ENCODE assay signal across 8 cellular contexts in the genomic region with DNA sequence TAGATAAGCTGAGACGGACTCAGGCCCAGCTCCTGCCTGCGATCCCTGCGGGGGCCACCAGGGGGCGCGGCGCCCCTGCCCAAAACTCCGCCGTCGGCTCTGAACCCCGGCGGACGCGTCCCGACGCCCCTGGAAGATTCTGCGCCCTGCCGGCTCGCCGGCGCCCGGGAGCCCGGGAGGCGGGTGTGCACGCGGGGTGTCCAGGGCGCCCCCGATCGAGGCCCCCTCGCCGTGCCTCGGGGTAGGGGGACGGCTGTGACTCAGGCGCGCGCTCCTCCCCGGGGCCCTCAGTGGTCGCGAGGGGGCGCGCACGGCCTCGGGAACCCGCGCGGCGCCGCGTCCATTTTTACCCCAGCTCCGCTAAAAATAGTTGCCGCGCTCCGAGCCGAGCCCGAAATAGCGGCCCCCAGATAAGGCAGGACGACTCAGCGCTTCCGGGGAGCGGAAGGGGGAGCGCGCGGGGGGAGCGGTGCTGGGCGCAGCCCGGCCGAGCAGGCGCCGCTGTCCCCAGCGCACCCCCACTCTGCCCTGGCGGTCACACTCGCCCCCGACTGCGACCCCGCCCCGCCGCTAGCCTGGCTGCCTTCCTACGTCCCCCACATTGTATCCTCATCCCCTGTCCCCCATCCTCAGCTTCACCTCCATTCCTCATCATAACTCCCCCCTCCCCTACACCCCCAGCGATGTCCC. TPM values are rescaled to one million over a fixed set of nuclear protein-coding genes. Genes with fewer than 3 reads are reported as not detected.
A peak's percentile ranks its signal among the peaks of the same experiment; 100 is the strongest.
DNase-seq lines count a peak whose midpoint lies in the region; ATAC-seq, FAIRE-seq and TF ChIP-seq lines count a peak whose summit lies in the region.

No MANE protein-coding gene starts in this region.

- H3K79me2 ChIP-seq in keratinocyte (ENCODE audit: control insufficient read depth, insufficient read depth, low read length), result no peaks in the 10 kb centered on the region

- peaks cover 24% of the 10 kb centered on the region for H3K4me1 ChIP-seq in keratinocyte (ENCODE audit: control insufficient read depth, extremely low read depth, insufficient read depth, low read length)

- dilution Hi-C loops in keratinocyte (cut with MboI; ENCODE audit: extremely low pct_ligation_motif_present, low sequenced_read_pairs), result no loop called here

- peak overlapping the region; percentile 73 for H3K9ac ChIP-seq in keratinocyte (ENCODE audit: control insufficient read depth, extremely low read depth, insufficient read depth, low read length)

- H3K27ac ChIP-seq in caudate nucleus (ENCODE audit: low read depth, low read length) (peak overlapping the region; percentile 97), keratinocyte (ENCODE audit: control insufficient read depth, insufficient read depth, low read length) (peak overlapping the region; percentile 63)

- H3K36me3 ChIP-seq in keratinocyte (ENCODE audit: control insufficient read depth in 2 of 2, extremely low read depth in 1 of 2, insufficient read depth in 2 of 2, low read length in 2 of 2), result no peaks in the 10 kb centered on the region

- peak; percentile 79 for DNase-seq in SIG-M5 treated with dmso at 0.1 percent for 504 hours (lab: John Stamatoyannopoulos, UW; ENCODE audit: unreplicated experiment)
- DNase-seq in SIG-M5 (lab: John Stamatoyannopoulos, UW), result no peak
- DNase-seq in NCI-H2171 (lab: John Stamatoyannopoulos, UW), result peak; percentile 74
- DNase-seq in activated CD4-positive, CD25-positive, alpha-beta regulatory T cell (lab: John Stamatoyannopoulos, UW), result peak; percentile 74 to 80 (median 78)
- peak in 58 of 61 donors; percentile 34 to 98 (median 80) for DNase-seq in caudate nucleus (lab: John Stamatoyannopoulos, UW)
- DNase-seq in keratinocyte (ENCODE audit: low read depth, low spot score), result no peak
- DNase-seq in stimulated activated CD4-positive, alpha-beta T cell treated with anti-CD3 and anti-CD28 coated beads, Interleukin-15, amount 100 ng/mL, for 24 hours, result peak; percentile 86

- H2AFZ ChIP-seq in keratinocyte (ENCODE audit: control insufficient read depth, low read length), result peak overlapping the region; percentile 37

- TF ChIP-seq CTCF in keratinocyte (optimal IDR thresholded peaks at IDR 0.05 in 1 of 3, IDR thresholded peaks at IDR 0.05 in 1 of 3, conservative IDR thresholded peaks at IDR 0.05 in 1 of 3; ENCODE audit: extremely low read depth in 1 of 3, insufficient read depth in 2 of 3, low read length in 3 of 3), result peak; percentile 73 to 94 (median 79)

- no peaks in the 10 kb centered on the region for H3K27me3 ChIP-seq in keratinocyte (ENCODE audit: control insufficient read depth, extremely low read depth, insufficient read depth, low read length)

- no peaks in the 10 kb centered on the region for H3K9me3 ChIP-seq in keratinocyte (ENCODE audit: control insufficient read depth, low read depth, low read length)

- ATAC-seq in HG02852 (IDR thresholded peaks at IDR 0.05; ENCODE audit: unreplicated experiment), result peak; percentile 53

- no peaks in the 10 kb centered on the region for H4K20me1 ChIP-seq in keratinocyte (ENCODE audit: control insufficient read depth, extremely low read depth, insufficient read depth, low read length)

- no peaks in the 10 kb centered on the region for H3K9me1 ChIP-seq in keratinocyte (ENCODE audit: control insufficient read depth, extremely low read depth, insufficient read depth, low read length)

- FAIRE-seq in keratinocyte (lab: Jason Lieb, UNC), result no peak

- peak overlapping the region; percentile 20 to 73 (median 44) for H3K4me3 ChIP-seq in keratinocyte (ENCODE audit: control insufficient read depth in 2 of 3, extremely low read depth in 1 of 3, insufficient read depth in 2 of 3, low read depth in 1 of 3, low read length in 3 of 3)

- H3K4me2 ChIP-seq in keratinocyte (ENCODE audit: control insufficient read depth, extremely low read depth, insufficient read depth, low read depth, low read length), result peak overlapping the region; percentile 64

RNA-seq across cellular contexts. Expression of a gene that starts 16.0 kb away (rescaled TPM):
- 175 to 250 TPM (median 208 TPM) in 3 replicates for polyA plus RNA-seq in keratinocyte
- polyA plus RNA-seq in keratinocyte (2011; ENCODE audit: low read depth), result 82.8 TPM
- polyA plus RNA-seq in keratinocyte (2011; cell fraction: cytosol; rRNA removed), result 164 and 279 TPM in 2 replicates
- polyA plus RNA-seq in keratinocyte (2011; cell fraction: nucleus; rRNA removed), result 216 and 294 TPM in 2 replicates
- 116 and 285 TPM in 2 replicates for polyA plus RNA-seq in keratinocyte (2012; ENCODE audit: low replicate concordance)
- 165 to 373 TPM (median 217 TPM) in 3 replicates for polyA minus RNA-seq in keratinocyte
- 284 TPM for polyA minus RNA-seq in keratinocyte (2011; cell fraction: cytosol; rRNA and poly(A)+ RNA removed)
- 59.1 and 65.1 TPM in 2 replicates for polyA minus RNA-seq in keratinocyte (2011; cell fraction: nucleus; rRNA and poly(A)+ RNA removed)

RNA-seq across cellular contexts. Expression of a gene that starts 28.1 kb away (rescaled TPM):
- 0.27 to 4.6 TPM (median 3.9 TPM) in 3 replicates for polyA plus RNA-seq in keratinocyte
- 7.5 TPM for polyA plus RNA-seq in keratinocyte (2011; ENCODE audit: low read depth)
- 1.2 and 2.5 TPM in 2 replicates for polyA plus RNA-seq in keratinocyte (2011; cell fraction: cytosol; rRNA removed)
- polyA plus RNA-seq in keratinocyte (2011; cell fraction: nucleus; rRNA removed), result 69.0 and 109 TPM in 2 replicates
- 0.37 and 11.7 TPM in 2 replicates for polyA plus RNA-seq in keratinocyte (2012; ENCODE audit: low replicate concordance)
- 2.9 to 15.1 TPM (median 9.2 TPM) in 3 replicates for polyA minus RNA-seq in keratinocyte
- 1.7 TPM for polyA minus RNA-seq in keratinocyte (2011; cell fraction: cytosol; rRNA and poly(A)+ RNA removed)
- polyA minus RNA-seq in keratinocyte (2011; cell fraction: nucleus; rRNA and poly(A)+ RNA removed), result 41.5 and 54.1 TPM in 2 replicates

RNA-seq across cellular contexts. Expression of a gene that starts 33.3 kb away (rescaled TPM):
- 8.0 to 16.8 TPM (median 9.8 TPM) in 3 replicates for polyA plus RNA-seq in keratinocyte
- 7.1 TPM for polyA plus RNA-seq in keratinocyte (2011; ENCODE audit: low read depth)
- polyA plus RNA-seq in keratinocyte (2011; cell fraction: cytosol; rRNA removed), result 5.9 and 10.6 TPM in 2 replicates
- polyA plus RNA-seq in keratinocyte (2011; cell fraction: nucleus; rRNA removed), result 9.5 and 11.2 TPM in 2 replicates
- polyA plus RNA-seq in keratinocyte (2012; ENCODE audit: low replicate concordance), result 5.5 and 14.5 TPM in 2 replicates
- 2.8 to 8.4 TPM (median 2.9 TPM) in 3 replicates for polyA minus RNA-seq in keratinocyte
- polyA minus RNA-seq in keratinocyte (2011; cell fraction: cytosol; rRNA and poly(A)+ RNA removed), result 8.4 TPM
- 5.2 and 5.7 TPM in 2 replicates for polyA minus RNA-seq in keratinocyte (2011; cell fraction: nucleus; rRNA and poly(A)+ RNA removed)

RNA-seq across cellular contexts. Expression of a gene that starts 34.8 kb away (rescaled TPM):
- polyA plus RNA-seq in keratinocyte, result 31.2 to 94.8 TPM (median 38.3 TPM) in 3 replicates
- polyA plus RNA-seq in keratinocyte (2011; ENCODE audit: low read depth), result 90.7 TPM
- polyA plus RNA-seq in keratinocyte (2011; cell fraction: cytosol; rRNA removed), result 63.8 and 111 TPM in 2 replicates
- 184 and 244 TPM in 2 replicates for polyA plus RNA-seq in keratinocyte (2011; cell fraction: nucleus; rRNA removed)
- 205 and 317 TPM in 2 replicates for polyA plus RNA-seq in keratinocyte (2012; ENCODE audit: low replicate concordance)
- polyA minus RNA-seq in keratinocyte, result 45.6 to 117 TPM (median 49.2 TPM) in 3 replicates
- polyA minus RNA-seq in keratinocyte (2011; cell fraction: cytosol; rRNA and poly(A)+ RNA removed), result 168 TPM
- polyA minus RNA-seq in keratinocyte (2011; cell fraction: nucleus; rRNA and poly(A)+ RNA removed), result 82.1 and 99.1 TPM in 2 replicates

RNA-seq across cellular contexts. Expression of a gene that starts 57.1 kb away (rescaled TPM):
- 8.5 to 13.6 TPM (median 12.2 TPM) in 3 replicates for polyA plus RNA-seq in keratinocyte
- polyA plus RNA-seq in keratinocyte (2011; ENCODE audit: low read depth), result 4.5 TPM
- polyA plus RNA-seq in keratinocyte (2011; cell fraction: cytosol; rRNA removed), result 7.2 and 12.4 TPM in 2 replicates
- 6.7 and 10.0 TPM in 2 replicates for polyA plus RNA-seq in keratinocyte (2011; cell fraction: nucleus; rRNA removed)
- polyA plus RNA-seq in keratinocyte (2012; ENCODE audit: low replicate concordance), result 7.5 and 15.7 TPM in 2 replicates
- 5.7 to 20.4 TPM (median 8.5 TPM) in 3 replicates for polyA minus RNA-seq in keratinocyte
- 21.7 TPM for polyA minus RNA-seq in keratinocyte (2011; cell fraction: cytosol; rRNA and poly(A)+ RNA removed)
- 6.4 and 13.0 TPM in 2 replicates for polyA minus RNA-seq in keratinocyte (2011; cell fraction: nucleus; rRNA and poly(A)+ RNA removed)

Comparison
In these comparisons a context has a peak if more than half of its experiments do, and no peak if none do; other contexts are left out.
1. DNase-seq: peak in SIG-M5 treated with dmso at 0.1 percent for 504 hours (single experiment), NCI-H2171 (single experiment), activated CD4-positive, CD25-positive, alpha-beta regulatory T cell (4 of 4), caudate nucleus (58 of 61) and stimulated activated CD4-positive, alpha-beta T cell treated with anti-CD3 and anti-CD28 coated beads, Interleukin-15, amount 100 ng/mL, for 24 hours (single experiment); none in SIG-M5 (single experiment) and keratinocyte (single experiment).